9 cellular contexts compared by ENCODE assay signal in the genomic region with DNA sequence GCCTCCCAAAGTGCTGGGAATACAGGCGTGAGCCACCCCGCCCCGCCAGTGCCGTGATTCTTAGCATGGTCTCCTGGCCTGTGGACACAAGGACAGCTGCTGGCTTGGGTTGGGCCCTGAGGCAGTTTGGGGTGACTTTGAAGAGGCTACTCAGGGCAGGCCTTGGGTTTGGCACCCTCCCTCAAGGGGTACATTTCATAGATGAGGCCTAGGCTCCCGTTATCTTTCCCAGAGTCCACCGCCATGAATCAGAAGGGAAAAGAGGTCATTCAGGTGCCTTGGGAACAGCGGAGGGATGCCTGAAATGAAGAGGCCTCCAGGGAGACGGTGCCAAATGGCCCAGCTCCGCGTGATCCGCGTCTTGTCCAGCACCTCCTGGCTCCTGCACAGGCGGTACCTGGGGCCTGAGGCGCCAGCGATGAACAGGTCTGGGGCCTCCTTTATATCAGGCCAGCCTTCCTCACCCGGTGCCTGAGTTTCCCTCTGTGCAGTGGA. TPM values are rescaled to one million over a fixed set of nuclear protein-coding genes. Genes with fewer than 3 reads are reported as not detected.
DNase-seq lines count a peak whose midpoint lies in the region; ATAC-seq and TF ChIP-seq lines count a peak whose summit lies in the region.
"Had no signal": no experiment of that assay in that cellular context is flagged by ENCODE, and none has a peak within 500 bp of the region (broad histone marks: within the 10 kb centered on the region; RNA-seq: fewer than 3 reads in every experiment).

No MANE protein-coding gene starts in this region.

- H3K27me3 Mint-ChIP-seq in IgD-negative memory B cell = no peaks in the 10 kb centered on the region
- no peaks in the 10 kb centered on the region for H3K27me3 Mint-ChIP-seq in activated CD8-positive, alpha-beta T cell treated with anti-CD3 and anti-CD28 coated beads, Interleukin-2, amount 10 ng/mL, durations not matched to agents 7 days and 5 days (ENCODE audit: low read depth)
- no peaks in the 10 kb centered on the region for H3K27me3 Mint-ChIP-seq in stimulated activated memory B cell treated with anti-CD40 and anti-IgM and Interleukin-4, amounts not matched to agents 10 μg/mL and 1 μg/mL and 100 μg/mL, for 72 hours

- H3K27ac Mint-ChIP-seq in IgD-negative memory B cell = peak overlapping the region; percentile 53 to 93 (median 59)
- peak overlapping the region; percentile 91 for H3K27ac Mint-ChIP-seq in activated CD8-positive, alpha-beta T cell treated with anti-CD3 and anti-CD28 coated beads, Interleukin-2, amount 10 ng/mL, durations not matched to agents 7 days and 5 days
- peak overlapping the region; percentile 95 for H3K27ac Mint-ChIP-seq in stimulated activated memory B cell treated with anti-CD40 and anti-IgM and Interleukin-4, amounts not matched to agents 10 μg/mL and 1 μg/mL and 100 μg/mL, for 72 hours

- H3K4me3 ChIP-seq in iPS-20b (ENCODE audit: low read length) = peak overlapping the region; percentile 45; the same call in 1 of the 2 replicates
- H3K4me3 ChIP-seq in BE2C (ENCODE audit: low read depth, low read length) = no peak overlapping the region

- CTCF ChIA-PET in activated CD8-positive, alpha-beta T cell treated with anti-CD3 and anti-CD28 coated beads, Interleukin-2, amount 10 ng/mL, durations not matched to agents 7 days and 5 days (lab: Charles Lee) = interaction anchor here (5.0 kb wide), 1 partner anchor 10 kb away, joined by 122 read pairs; the partner anchor contains the start of gene GNAI2

- no peaks in the 10 kb centered on the region for H3K27me3 ChIP-seq in iPS-20b (ENCODE audit: insufficient read depth, low read length)
- H3K27me3 ChIP-seq in BE2C = no peaks in the 10 kb centered on the region

- POLR2A ChIA-PET in activated CD8-positive, alpha-beta T cell treated with anti-CD3 and anti-CD28 coated beads, Interleukin-2, amount 10 ng/mL, durations not matched to agents 7 days and 5 days (lab: Charles Lee) = interaction anchor here (2.7 kb wide), 1 partner anchor 17 kb away, joined by 23 read pairs; no protein-coding TSS in a partner anchor

- H3K9me3 Mint-ChIP-seq in IgD-negative memory B cell = no peaks in the 10 kb centered on the region
- no peaks in the 10 kb centered on the region for H3K9me3 Mint-ChIP-seq in activated CD8-positive, alpha-beta T cell treated with anti-CD3 and anti-CD28 coated beads, Interleukin-2, amount 10 ng/mL, durations not matched to agents 7 days and 5 days (ENCODE audit: insufficient read depth)
- H3K9me3 Mint-ChIP-seq in stimulated activated memory B cell treated with anti-CD40 and anti-IgM and Interleukin-4, amounts not matched to agents 10 μg/mL and 1 μg/mL and 100 μg/mL, for 72 hours = no peaks in the 10 kb centered on the region

- peak overlapping the region; percentile 71 for H3K27ac ChIP-seq in iPS-20b (ENCODE audit: low read length)

- peak overlapping the region; percentile 78; the same call in 1 of the 2 replicates for H3K9ac ChIP-seq in iPS-20b (ENCODE audit: low read depth, low read length)

- ATAC-seq in activated CD8-positive, alpha-beta T cell treated with anti-CD3 and anti-CD28 coated beads, Interleukin-2, amount 10 ng/mL, durations not matched to agents 7 days and 5 days = no peak
- ATAC-seq in stimulated activated memory B cell treated with anti-CD40 and anti-IgM and Interleukin-4, amounts not matched to agents 10 μg/mL and 1 μg/mL and 100 μg/mL, for 72 hours = no peak
- ATAC-seq in GM18517 (IDR thresholded peaks at IDR 0.05; ENCODE audit: unreplicated experiment) = no peak

- H3K4me1 Mint-ChIP-seq in IgD-negative memory B cell = peaks cover 29 to 55% (median 42%) of the 10 kb centered on the region in 3 donors
- peaks cover 78% of the 10 kb centered on the region for H3K4me1 Mint-ChIP-seq in activated CD8-positive, alpha-beta T cell treated with anti-CD3 and anti-CD28 coated beads, Interleukin-2, amount 10 ng/mL, durations not matched to agents 7 days and 5 days (ENCODE audit: low read depth)
- peaks cover 97% of the 10 kb centered on the region for H3K4me1 Mint-ChIP-seq in stimulated activated memory B cell treated with anti-CD40 and anti-IgM and Interleukin-4, amounts not matched to agents 10 μg/mL and 1 μg/mL and 100 μg/mL, for 72 hours

- H3K36me3 ChIP-seq in iPS-20b (ENCODE audit: insufficient read depth, low read depth, low read length) = peaks cover 11% of the 10 kb centered on the region
- H3K36me3 ChIP-seq in BE2C = no peaks in the 10 kb centered on the region

- H3K4me1 ChIP-seq in iPS-20b (ENCODE audit: insufficient read depth, low read length) = peaks cover 44% of the 10 kb centered on the region
- H3K4me1 ChIP-seq in BE2C = peaks cover 4% of the 10 kb centered on the region

- no peak for DNase-seq in activated CD8-positive, alpha-beta T cell treated with anti-CD3 and anti-CD28 coated beads, Interleukin-2, amount 10 ng/mL, durations not matched to agents 7 days and 5 days
- DNase-seq in cerebellum (ENCODE audit: low spot score) (no peak), BE2C (no peak)

- no peak for TF ChIP-seq CTCF in BE2C (IDR thresholded peaks at IDR 0.05; ENCODE audit: low read depth, low read length)

- H3K4me3 Mint-ChIP-seq in IgD-negative memory B cell = peak overlapping the region; percentile 76 to 88 (median 86)
- H3K4me3 Mint-ChIP-seq in activated CD8-positive, alpha-beta T cell treated with anti-CD3 and anti-CD28 coated beads, Interleukin-2, amount 10 ng/mL, durations not matched to agents 7 days and 5 days = peak overlapping the region; percentile 76
- peak overlapping the region; percentile 77 for H3K4me3 Mint-ChIP-seq in stimulated activated memory B cell treated with anti-CD40 and anti-IgM and Interleukin-4, amounts not matched to agents 10 μg/mL and 1 μg/mL and 100 μg/mL, for 72 hours

- H3K9me3 ChIP-seq in iPS-20b (ENCODE audit: insufficient read depth, low read depth, low read length) = no peaks in the 10 kb centered on the region
- no peaks in the 10 kb centered on the region for H3K9me3 ChIP-seq in BE2C

- H3K36me3 Mint-ChIP-seq in IgD-negative memory B cell = no peaks in the 10 kb centered on the region
- peaks cover 41% of the 10 kb centered on the region for H3K36me3 Mint-ChIP-seq in activated CD8-positive, alpha-beta T cell treated with anti-CD3 and anti-CD28 coated beads, Interleukin-2, amount 10 ng/mL, durations not matched to agents 7 days and 5 days (ENCODE audit: low read depth)
- H3K36me3 Mint-ChIP-seq in stimulated activated memory B cell treated with anti-CD40 and anti-IgM and Interleukin-4, amounts not matched to agents 10 μg/mL and 1 μg/mL and 100 μg/mL, for 72 hours = peaks cover 13% of the 10 kb centered on the region

RNA-seq across cellular contexts. Expression of gene GNAI2, which starts 9.3 kb away (rescaled TPM):
- 689 TPM for polyA plus RNA-seq in IgD-negative memory B cell
- 100 to 1,000 TPM; 515 to 531 TPM for total RNA-seq in activated CD8-positive, alpha-beta T cell treated with anti-CD3 and anti-CD28 coated beads, Interleukin-2, amount 10 ng/mL, durations not matched to agents 7 days and 5 days
- 63.8 TPM for total RNA-seq in cerebellum
- polyA plus RNA-seq in BE2C (2012; ENCODE audit: insufficient read depth, insufficient read length, low read depth) = 107 TPM

RNA-seq across cellular contexts. Expression of gene SEMA3B, which starts 23.6 kb away (rescaled TPM):
- not detected for polyA plus RNA-seq in IgD-negative memory B cell
- total RNA-seq in activated CD8-positive, alpha-beta T cell treated with anti-CD3 and anti-CD28 coated beads, Interleukin-2, amount 10 ng/mL, durations not matched to agents 7 days and 5 days = under 1 TPM; 0.52 to 0.84 TPM
- 3.4 TPM for total RNA-seq in cerebellum
- polyA plus RNA-seq in BE2C (2012; ENCODE audit: insufficient read depth, insufficient read length, low read depth) = 1.5 TPM

RNA-seq across cellular contexts. Expression of gene LSMEM2, which starts 33.6 kb away (rescaled TPM):
- polyA plus RNA-seq in IgD-negative memory B cell = 0.30 TPM
- total RNA-seq in activated CD8-positive, alpha-beta T cell treated with anti-CD3 and anti-CD28 coated beads, Interleukin-2, amount 10 ng/mL, durations not matched to agents 7 days and 5 days = not detected
- 0.36 TPM for total RNA-seq in cerebellum
- polyA plus RNA-seq in BE2C (2012; ENCODE audit: insufficient read depth, insufficient read length, low read depth) = not detected
- total RNA-seq: dermis microvascular lymphatic vessel endothelial cell, NCI-H460 had no signal

RNA-seq across cellular contexts. Expression of gene SLC38A3, which starts 40.2 kb away (rescaled TPM):
- not detected for polyA plus RNA-seq in IgD-negative memory B cell
- total RNA-seq in activated CD8-positive, alpha-beta T cell treated with anti-CD3 and anti-CD28 coated beads, Interleukin-2, amount 10 ng/mL, durations not matched to agents 7 days and 5 days = not detected
- total RNA-seq in cerebellum = 6.2 TPM
- polyA plus RNA-seq in BE2C (2012; ENCODE audit: insufficient read depth, insufficient read length, low read depth) = 0.43 TPM

RNA-seq across cellular contexts. Expression of gene IFRD2, which starts 46.9 kb away (rescaled TPM):
- 58.6 TPM for polyA plus RNA-seq in IgD-negative memory B cell
- 10 to 100 TPM; 81.3 to 85.1 TPM for total RNA-seq in activated CD8-positive, alpha-beta T cell treated with anti-CD3 and anti-CD28 coated beads, Interleukin-2, amount 10 ng/mL, durations not matched to agents 7 days and 5 days
- 19.3 TPM for total RNA-seq in cerebellum
- 300 TPM for polyA plus RNA-seq in BE2C (2012; ENCODE audit: insufficient read depth, insufficient read length, low read depth)
